ENCODE assay signal across 2 cellular contexts in the genomic region with DNA sequence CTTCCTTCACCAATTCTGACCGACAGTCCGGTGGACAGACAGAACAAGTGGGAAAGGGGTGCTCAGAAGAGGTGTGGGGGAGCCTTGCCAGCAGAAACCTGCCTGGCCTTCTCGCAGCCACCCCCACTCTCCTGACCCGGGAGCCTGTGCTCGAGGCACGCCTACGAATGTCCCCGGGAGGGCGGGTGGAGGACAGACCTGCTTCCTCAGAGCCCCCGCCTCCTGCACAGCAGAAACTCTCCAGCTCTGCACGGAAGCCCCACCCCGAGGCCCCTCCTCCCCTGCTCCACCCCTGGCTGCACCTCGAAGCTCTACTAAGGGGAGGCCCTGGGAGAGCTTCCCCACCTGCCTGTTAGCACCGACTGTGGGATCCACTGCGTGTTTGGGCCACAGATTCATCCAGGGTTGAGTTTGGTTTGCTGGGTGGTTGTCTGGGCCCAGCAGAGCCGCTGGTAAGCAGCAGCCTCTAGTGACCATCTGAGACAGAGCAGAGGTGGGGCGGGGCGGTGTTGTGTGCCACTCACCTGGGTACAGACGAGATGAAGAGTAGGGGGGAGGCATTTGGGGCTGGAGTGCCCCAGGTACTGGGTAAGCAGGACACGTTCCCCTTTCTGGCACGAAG.
A peak's percentile ranks its signal among the peaks of the same experiment; 100 is the strongest.
TF ChIP-seq lines count a peak whose summit lies in the region.

No MANE protein-coding gene starts in this region.

TF ChIP-seq in HEK293, 187 proteins besides CTCF, POLR2A, EP300 and RAD21:
- no peak for TF ChIP-seq ZNF777 (tag by site-specific recombination; IDR thresholded peaks at IDR 0.05; ENCODE audit: borderline replicate concordance)
- peak; percentile 65 for TF ChIP-seq KLF1 (tag by site-specific recombination; IDR thresholded peaks at IDR 0.05)
- no peak for TF ChIP-seq OSR2 (tag by site-specific recombination; IDR thresholded peaks at IDR 0.05)
- TF ChIP-seq, protein P1, sequence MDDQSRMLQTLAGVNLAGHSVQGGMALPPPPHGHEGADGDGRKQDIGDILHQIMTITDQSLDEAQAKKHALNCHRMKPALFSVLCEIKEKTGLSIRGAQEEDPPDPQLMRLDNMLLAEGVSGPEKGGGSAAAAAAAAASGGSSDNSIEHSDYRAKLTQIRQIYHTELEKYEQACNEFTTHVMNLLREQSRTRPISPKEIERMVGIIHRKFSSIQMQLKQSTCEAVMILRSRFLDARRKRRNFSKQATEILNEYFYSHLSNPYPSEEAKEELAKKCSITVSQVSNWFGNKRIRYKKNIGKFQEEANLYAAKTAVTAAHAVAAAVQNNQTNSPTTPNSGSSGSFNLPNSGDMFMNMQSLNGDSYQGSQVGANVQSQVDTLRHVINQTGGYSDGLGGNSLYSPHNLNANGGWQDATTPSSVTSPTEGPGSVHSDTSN (CRISPR knock-in tag; IDR thresholded peaks at IDR 0.05): no peak
- TF ChIP-seq, protein P2, sequence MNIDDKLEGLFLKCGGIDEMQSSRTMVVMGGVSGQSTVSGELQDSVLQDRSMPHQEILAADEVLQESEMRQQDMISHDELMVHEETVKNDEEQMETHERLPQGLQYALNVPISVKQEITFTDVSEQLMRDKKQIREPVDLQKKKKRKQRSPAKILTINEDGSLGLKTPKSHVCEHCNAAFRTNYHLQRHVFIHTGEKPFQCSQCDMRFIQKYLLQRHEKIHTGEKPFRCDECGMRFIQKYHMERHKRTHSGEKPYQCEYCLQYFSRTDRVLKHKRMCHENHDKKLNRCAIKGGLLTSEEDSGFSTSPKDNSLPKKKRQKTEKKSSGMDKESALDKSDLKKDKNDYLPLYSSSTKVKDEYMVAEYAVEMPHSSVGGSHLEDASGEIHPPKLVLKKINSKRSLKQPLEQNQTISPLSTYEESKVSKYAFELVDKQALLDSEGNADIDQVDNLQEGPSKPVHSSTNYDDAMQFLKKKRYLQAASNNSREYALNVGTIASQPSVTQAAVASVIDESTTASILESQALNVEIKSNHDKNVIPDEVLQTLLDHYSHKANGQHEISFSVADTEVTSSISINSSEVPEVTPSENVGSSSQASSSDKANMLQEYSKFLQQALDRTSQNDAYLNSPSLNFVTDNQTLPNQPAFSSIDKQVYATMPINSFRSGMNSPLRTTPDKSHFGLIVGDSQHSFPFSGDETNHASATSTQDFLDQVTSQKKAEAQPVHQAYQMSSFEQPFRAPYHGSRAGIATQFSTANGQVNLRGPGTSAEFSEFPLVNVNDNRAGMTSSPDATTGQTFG (tag by site-specific recombination; IDR thresholded peaks at IDR 0.05; ENCODE audit: borderline replicate concordance): no peak
- no peak for TF ChIP-seq KLF9 (tag by site-specific recombination; IDR thresholded peaks at IDR 0.05; ENCODE audit: low read depth)
- no peak for TF ChIP-seq TCF7L2 (IDR thresholded peaks at IDR 0.05; ENCODE audit: borderline replicate concordance, low read depth, low read length)
- TF ChIP-seq ZXDB (tag by site-specific recombination; IDR thresholded peaks at IDR 0.05): no peak
- TF ChIP-seq ZNF433 (tag by site-specific recombination; IDR thresholded peaks at IDR 0.05; ENCODE audit: low read depth): no peak
- TF ChIP-seq ZNF37A (tag by site-specific recombination; IDR thresholded peaks at IDR 0.05): no peak
- no peak for TF ChIP-seq ZNF560 (tag by site-specific recombination; IDR thresholded peaks at IDR 0.05; ENCODE audit: borderline replicate concordance)
- TF ChIP-seq, protein P3, sequence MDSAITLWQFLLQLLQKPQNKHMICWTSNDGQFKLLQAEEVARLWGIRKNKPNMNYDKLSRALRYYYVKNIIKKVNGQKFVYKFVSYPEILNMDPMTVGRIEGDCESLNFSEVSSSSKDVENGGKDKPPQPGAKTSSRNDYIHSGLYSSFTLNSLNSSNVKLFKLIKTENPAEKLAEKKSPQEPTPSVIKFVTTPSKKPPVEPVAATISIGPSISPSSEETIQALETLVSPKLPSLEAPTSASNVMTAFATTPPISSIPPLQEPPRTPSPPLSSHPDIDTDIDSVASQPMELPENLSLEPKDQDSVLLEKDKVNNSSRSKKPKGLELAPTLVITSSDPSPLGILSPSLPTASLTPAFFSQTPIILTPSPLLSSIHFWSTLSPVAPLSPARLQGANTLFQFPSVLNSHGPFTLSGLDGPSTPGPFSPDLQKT (IDR thresholded peaks at IDR 0.05; ENCODE audit: borderline replicate concordance, low read depth, low read length): no peak
- no peak for TF ChIP-seq ZNF677 (tag by site-specific recombination; IDR thresholded peaks at IDR 0.05)
- TF ChIP-seq, protein P4, sequence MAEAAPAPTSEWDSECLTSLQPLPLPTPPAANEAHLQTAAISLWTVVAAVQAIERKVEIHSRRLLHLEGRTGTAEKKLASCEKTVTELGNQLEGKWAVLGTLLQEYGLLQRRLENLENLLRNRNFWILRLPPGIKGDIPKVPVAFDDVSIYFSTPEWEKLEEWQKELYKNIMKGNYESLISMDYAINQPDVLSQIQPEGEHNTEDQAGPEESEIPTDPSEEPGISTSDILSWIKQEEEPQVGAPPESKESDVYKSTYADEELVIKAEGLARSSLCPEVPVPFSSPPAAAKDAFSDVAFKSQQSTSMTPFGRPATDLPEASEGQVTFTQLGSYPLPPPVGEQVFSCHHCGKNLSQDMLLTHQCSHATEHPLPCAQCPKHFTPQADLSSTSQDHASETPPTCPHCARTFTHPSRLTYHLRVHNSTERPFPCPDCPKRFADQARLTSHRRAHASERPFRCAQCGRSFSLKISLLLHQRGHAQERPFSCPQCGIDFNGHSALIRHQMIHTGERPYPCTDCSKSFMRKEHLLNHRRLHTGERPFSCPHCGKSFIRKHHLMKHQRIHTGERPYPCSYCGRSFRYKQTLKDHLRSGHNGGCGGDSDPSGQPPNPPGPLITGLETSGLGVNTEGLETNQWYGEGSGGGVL (tag by site-specific recombination; IDR thresholded peaks at IDR 0.05): no peak
- no peak for TF ChIP-seq ZNF660 (tag by site-specific recombination; IDR thresholded peaks at IDR 0.05)
- TF ChIP-seq SP2 (tag by site-specific recombination; IDR thresholded peaks at IDR 0.05): 0 out of 2 replicates have a peak, but pooled peaks have one; percentile 11
- no peak for TF ChIP-seq ZNF521 (tag by site-specific recombination; IDR thresholded peaks at IDR 0.05)
- TF ChIP-seq ZNF404 (tag by site-specific recombination; IDR thresholded peaks at IDR 0.05): no peak
- 0 out of 2 replicates have a peak, but pooled peaks have one; percentile 5 for TF ChIP-seq EGR2 (tag by site-specific recombination; IDR thresholded peaks at IDR 0.05; ENCODE audit: low read depth)
- no peak for TF ChIP-seq ZNF239 (tag by site-specific recombination; IDR thresholded peaks at IDR 0.05)
- no peak for TF ChIP-seq ZNF626 (tag by site-specific recombination; IDR thresholded peaks at IDR 0.05)
- TF ChIP-seq ZBTB17 (tag by site-specific recombination; IDR thresholded peaks at IDR 0.05): no peak

TF ChIP-seq in K562, 482 proteins besides CTCF, POLR2A, EP300 and RAD21:
- TF ChIP-seq, protein P5, sequence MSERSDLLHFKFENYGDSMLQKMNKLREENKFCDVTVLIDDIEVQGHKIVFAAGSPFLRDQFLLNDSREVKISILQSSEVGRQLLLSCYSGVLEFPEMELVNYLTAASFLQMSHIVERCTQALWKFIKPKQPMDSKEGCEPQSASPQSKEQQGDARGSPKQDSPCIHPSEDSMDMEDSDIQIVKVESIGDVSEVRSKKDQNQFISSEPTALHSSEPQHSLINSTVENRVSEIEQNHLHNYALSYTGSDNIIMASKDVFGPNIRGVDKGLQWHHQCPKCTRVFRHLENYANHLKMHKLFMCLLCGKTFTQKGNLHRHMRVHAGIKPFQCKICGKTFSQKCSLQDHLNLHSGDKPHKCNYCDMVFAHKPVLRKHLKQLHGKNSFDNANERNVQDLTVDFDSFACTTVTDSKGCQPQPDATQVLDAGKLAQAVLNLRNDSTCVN (CRISPR knock-in tag; IDR thresholded peaks at IDR 0.05): no peak
- TF ChIP-seq RBFOX2 (IDR thresholded peaks at IDR 0.05; ENCODE audit: low read depth, low read length): 0 out of 2 replicates have a peak, but pooled peaks have one; percentile 23
- no peak for TF ChIP-seq BRD9 (IDR thresholded peaks at IDR 0.05; ENCODE audit: low read depth, partially characterized antibody)
- no peak for TF ChIP-seq BACH1 (tag; IDR thresholded peaks at IDR 0.05)
- TF ChIP-seq PCBP1 (IDR thresholded peaks at IDR 0.05; ENCODE audit: low read depth, low read length, poor library complexity, severe bottlenecking): peak; percentile 13
- TF ChIP-seq, protein P6, sequence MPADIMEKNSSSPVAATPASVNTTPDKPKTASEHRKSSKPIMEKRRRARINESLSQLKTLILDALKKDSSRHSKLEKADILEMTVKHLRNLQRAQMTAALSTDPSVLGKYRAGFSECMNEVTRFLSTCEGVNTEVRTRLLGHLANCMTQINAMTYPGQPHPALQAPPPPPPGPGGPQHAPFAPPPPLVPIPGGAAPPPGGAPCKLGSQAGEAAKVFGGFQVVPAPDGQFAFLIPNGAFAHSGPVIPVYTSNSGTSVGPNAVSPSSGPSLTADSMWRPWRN (IDR thresholded peaks at IDR 0.05; ENCODE audit: low read depth): no peak
- no peak for TF ChIP-seq MCM5 (IDR thresholded peaks at IDR 0.05; ENCODE audit: low read depth)
